Comparison of ENCODE assay signal across 26 cellular contexts in the genomic region with DNA sequence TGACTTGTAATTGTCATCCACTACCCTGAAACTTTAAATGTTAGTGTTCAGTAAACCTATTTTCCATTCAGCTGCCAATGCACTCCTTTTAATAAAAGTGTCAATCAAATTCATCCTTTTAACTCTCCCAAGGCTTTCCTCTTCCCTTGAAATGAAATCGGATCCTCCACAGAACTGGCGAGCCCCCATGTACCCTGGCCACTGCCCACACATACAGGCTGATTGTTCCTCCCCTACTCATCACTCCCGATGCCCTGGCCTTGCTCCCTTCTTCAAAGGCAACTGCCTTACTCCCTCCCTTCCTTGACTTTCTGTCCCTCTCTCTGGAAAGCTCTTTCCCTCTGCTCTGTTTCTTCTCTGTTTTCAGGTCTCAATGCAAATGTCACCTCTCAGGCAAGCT. TPM values are rescaled to one million over a fixed set of nuclear protein-coding genes. Genes with fewer than 3 reads are reported as not detected.
DNase-seq lines count a peak whose midpoint lies in the region; ATAC-seq and TF ChIP-seq lines count a peak whose summit lies in the region.
"Had no signal": no experiment of that assay in that cellular context is flagged by ENCODE, and none has a peak within 500 bp of the region (broad histone marks: within the 10 kb centered on the region; RNA-seq: fewer than 3 reads in every experiment).

No MANE protein-coding gene starts in this region.

- no peak overlapping the region for H3K4me3 ChIP-seq in testis
- H3K4me3 ChIP-seq: A549; BLaER1 treated with 17β-estradiol and CSF1 and Interleukin-3, amounts not matched to agents 10 nM and 100 nM; MG63 had no signal

- no peak overlapping the region for H3K27ac ChIP-seq in testis
- H3K27ac ChIP-seq: A549; BLaER1 treated with 17β-estradiol and CSF1 and Interleukin-3, amounts not matched to agents 10 nM and 100 nM; RWPE1 had no signal

- H3K4me3 Mint-ChIP-seq in activated naive CD8-positive, alpha-beta T cell treated with anti-CD3 and anti-CD28 coated beads, Interleukin-2, amount 50 U/mL, for 24 hours: no peak overlapping the region
- no peak overlapping the region for H3K4me3 Mint-ChIP-seq in activated naive CD8-positive, alpha-beta T cell treated with anti-CD3 and anti-CD28 coated beads for 36 hours
- H3K4me3 Mint-ChIP-seq in central memory CD8-positive, alpha-beta T cell: peak overlapping the region; percentile 31
- no peak overlapping the region for H3K4me3 Mint-ChIP-seq in nephron progenitor cell

- H3K4me1 Mint-ChIP-seq in activated naive CD8-positive, alpha-beta T cell treated with anti-CD3 and anti-CD28 coated beads, Interleukin-2, amount 50 U/mL, for 24 hours: peaks cover 43% of the 10 kb centered on the region
- peaks cover 47% of the 10 kb centered on the region for H3K4me1 Mint-ChIP-seq in activated naive CD8-positive, alpha-beta T cell treated with anti-CD3 and anti-CD28 coated beads for 36 hours
- H3K4me1 Mint-ChIP-seq in central memory CD8-positive, alpha-beta T cell: peaks cover 55% of the 10 kb centered on the region
- H3K4me1 Mint-ChIP-seq in nephron progenitor cell: peaks cover 18% of the 10 kb centered on the region

- H3K27ac Mint-ChIP-seq in activated naive CD8-positive, alpha-beta T cell treated with anti-CD3 and anti-CD28 coated beads, Interleukin-2, amount 50 U/mL, for 24 hours: peak overlapping the region; percentile 7
- H3K27ac Mint-ChIP-seq in activated naive CD8-positive, alpha-beta T cell treated with anti-CD3 and anti-CD28 coated beads for 36 hours: no peak overlapping the region
- peak overlapping the region; percentile 69 for H3K27ac Mint-ChIP-seq in central memory CD8-positive, alpha-beta T cell (ENCODE audit: low read depth)
- peak overlapping the region; percentile 19 for H3K27ac Mint-ChIP-seq in nephron progenitor cell

- WGBS in testis, 2 donors: 39 to 54% methylated on average over 3 of the region's 3 CpGs

- H3K36me3 ChIP-seq in testis (ENCODE audit: low read depth, missing control alignments): no peaks in the 10 kb centered on the region
- H3K36me3 ChIP-seq: BLaER1 treated with 17β-estradiol and CSF1 and Interleukin-3, amounts not matched to agents 10 nM and 100 nM; MG63 had no signal

- H3K27me3 Mint-ChIP-seq in activated naive CD8-positive, alpha-beta T cell treated with anti-CD3 and anti-CD28 coated beads, Interleukin-2, amount 50 U/mL, for 24 hours: peaks cover 2% of the 10 kb centered on the region
- H3K27me3 Mint-ChIP-seq in activated naive CD8-positive, alpha-beta T cell treated with anti-CD3 and anti-CD28 coated beads for 36 hours: no peaks in the 10 kb centered on the region
- no peaks in the 10 kb centered on the region for H3K27me3 Mint-ChIP-seq in central memory CD8-positive, alpha-beta T cell
- peaks cover 6% of the 10 kb centered on the region for H3K27me3 Mint-ChIP-seq in nephron progenitor cell (ENCODE audit: low read depth, poor library complexity)

- H3K9me3 ChIP-seq in testis: no peaks in the 10 kb centered on the region
- H3K9me3 ChIP-seq: A549 had no signal

- H3K27me3 ChIP-seq in testis: no peaks in the 10 kb centered on the region
- H3K27me3 ChIP-seq: BLaER1 treated with 17β-estradiol and CSF1 and Interleukin-3, amounts not matched to agents 10 nM and 100 nM; MG63 had no signal

- TF ChIP-seq CTCF in nephron progenitor cell (IDR thresholded peaks at IDR 0.05) (no peak), testis (IDR thresholded peaks at IDR 0.05) (no peak)

- peaks cover 6% of the 10 kb centered on the region for H3K9me3 Mint-ChIP-seq in activated naive CD8-positive, alpha-beta T cell treated with anti-CD3 and anti-CD28 coated beads, Interleukin-2, amount 50 U/mL, for 24 hours
- H3K9me3 Mint-ChIP-seq in activated naive CD8-positive, alpha-beta T cell treated with anti-CD3 and anti-CD28 coated beads for 36 hours: peaks cover 10% of the 10 kb centered on the region
- H3K9me3 Mint-ChIP-seq in central memory CD8-positive, alpha-beta T cell: peaks cover 6% of the 10 kb centered on the region
- H3K9me3 Mint-ChIP-seq in nephron progenitor cell: peaks cover 18% of the 10 kb centered on the region

- H3K36me3 Mint-ChIP-seq in activated naive CD8-positive, alpha-beta T cell treated with anti-CD3 and anti-CD28 coated beads, Interleukin-2, amount 50 U/mL, for 24 hours (ENCODE audit: low read depth): peaks cover 5% of the 10 kb centered on the region
- H3K36me3 Mint-ChIP-seq in activated naive CD8-positive, alpha-beta T cell treated with anti-CD3 and anti-CD28 coated beads for 36 hours: peaks cover 13% of the 10 kb centered on the region
- H3K36me3 Mint-ChIP-seq in central memory CD8-positive, alpha-beta T cell (ENCODE audit: insufficient read depth): peaks cover 20% of the 10 kb centered on the region
- H3K36me3 Mint-ChIP-seq in nephron progenitor cell (ENCODE audit: low read depth): peaks cover 5% of the 10 kb centered on the region

- ATAC-seq in activated naive CD8-positive, alpha-beta T cell treated with anti-CD3 and anti-CD28 coated beads, Interleukin-2, amount 50 U/mL, for 24 hours: no peak
- no peak for ATAC-seq in central memory CD8-positive, alpha-beta T cell (replicated peaks; ENCODE audit: extremely low read depth, poor library complexity, severe bottlenecking)
- ATAC-seq in HG02588 (IDR thresholded peaks at IDR 0.05; ENCODE audit: unreplicated experiment): no peak
- ATAC-seq: A549, Panc1 had no signal

- no peak for TF ChIP-seq POLR2A in testis (IDR thresholded peaks at IDR 0.05)

- no peak for DNase-seq in activated naive CD8-positive, alpha-beta T cell treated with anti-CD3 and anti-CD28 coated beads, Interleukin-2, amount 50 U/mL, for 24 hours
- no peak for DNase-seq in activated naive CD8-positive, alpha-beta T cell treated with anti-CD3 and anti-CD28 coated beads for 36 hours
- no peak for DNase-seq in central memory CD8-positive, alpha-beta T cell (ENCODE audit: low spot score in 2 of 2)
- no peak for DNase-seq in nephron progenitor cell
- no peak for DNase-seq in D341Med (ENCODE audit: low spot score)
- no peak for DNase-seq in testis
- DNase-seq: AML-193, Calu3, DMS153, DND-41, IMR-90, KG1, MG63, NCI-H1694, NCI-H2029 treated with DMSO at 0.1 percent for 48 hours, NCI-H226, NCI-H510A, NCI-H69, SHP77 had no signal

- no peaks in the 10 kb centered on the region for H3K4me1 ChIP-seq in testis
- H3K4me1 ChIP-seq: A549 had no signal

- intact Hi-C loops in testis (cut with DNase I; ENCODE audit: low total_unique reads): no loop called here

RNA-seq across cellular contexts. Expression of gene KRT33A, which starts 7.6 kb away (rescaled TPM):
- total RNA-seq in activated naive CD8-positive, alpha-beta T cell treated with anti-CD3 and anti-CD28 coated beads for 36 hours: not detected
- total RNA-seq in testis: 1 to 10 TPM in 1 of 2 donors, under 1 TPM in 1; 0.50 to 3.1 TPM
- 2.3 TPM for polyA plus RNA-seq in testis (ENCODE audit: insufficient read depth, low read depth, low replicate concordance)
- total RNA-seq: Calu3, IMR-90, OCI-LY7, SK-MEL-5 had no signal
- polyA plus RNA-seq: A549, IMR-90 had no signal

RNA-seq across cellular contexts. Expression of gene KRT33B, which starts 26.6 kb away (rescaled TPM):
- not detected for total RNA-seq in activated naive CD8-positive, alpha-beta T cell treated with anti-CD3 and anti-CD28 coated beads for 36 hours
- under 1 TPM in 1 of 2 donors, not detected in 1; 0.25 TPM for total RNA-seq in testis
- not detected for polyA plus RNA-seq in testis (ENCODE audit: insufficient read depth, low read depth, low replicate concordance)
- total RNA-seq: Calu3, OCI-LY7, SK-MEL-5 had no signal

RNA-seq across cellular contexts. Expression of gene KRTAP17-1, which starts 27.5 kb away (rescaled TPM):
- not detected for total RNA-seq in activated naive CD8-positive, alpha-beta T cell treated with anti-CD3 and anti-CD28 coated beads for 36 hours
- total RNA-seq in testis: not detected
- not detected for polyA plus RNA-seq in testis (ENCODE audit: insufficient read depth, low read depth, low replicate concordance)
- total RNA-seq: Calu3, IMR-90, OCI-LY7, SK-MEL-5 had no signal
- polyA plus RNA-seq: A549, IMR-90 had no signal

RNA-seq across cellular contexts. Expression of gene KRTAP16-1, which starts 33.9 kb away (rescaled TPM):
- not detected for total RNA-seq in activated naive CD8-positive, alpha-beta T cell treated with anti-CD3 and anti-CD28 coated beads for 36 hours
- total RNA-seq in testis: not detected
- polyA plus RNA-seq in testis (ENCODE audit: insufficient read depth, low read depth, low replicate concordance): not detected
- total RNA-seq: Calu3, IMR-90, OCI-LY7, SK-MEL-5 had no signal
- polyA plus RNA-seq: A549, IMR-90 had no signal

RNA-seq across cellular contexts. Expression of gene KRT34, which starts 39.1 kb away (rescaled TPM):
- total RNA-seq in activated naive CD8-positive, alpha-beta T cell treated with anti-CD3 and anti-CD28 coated beads for 36 hours: not detected
- total RNA-seq in testis: under 1 TPM; 0.50 to 0.55 TPM
- 1.2 TPM for polyA plus RNA-seq in testis (ENCODE audit: insufficient read depth, low read depth, low replicate concordance)
- total RNA-seq: Calu3, OCI-LY7, SK-MEL-5 had no signal
